Comparison of ENCODE assay signal across 11 cellular contexts in the genomic region with DNA sequence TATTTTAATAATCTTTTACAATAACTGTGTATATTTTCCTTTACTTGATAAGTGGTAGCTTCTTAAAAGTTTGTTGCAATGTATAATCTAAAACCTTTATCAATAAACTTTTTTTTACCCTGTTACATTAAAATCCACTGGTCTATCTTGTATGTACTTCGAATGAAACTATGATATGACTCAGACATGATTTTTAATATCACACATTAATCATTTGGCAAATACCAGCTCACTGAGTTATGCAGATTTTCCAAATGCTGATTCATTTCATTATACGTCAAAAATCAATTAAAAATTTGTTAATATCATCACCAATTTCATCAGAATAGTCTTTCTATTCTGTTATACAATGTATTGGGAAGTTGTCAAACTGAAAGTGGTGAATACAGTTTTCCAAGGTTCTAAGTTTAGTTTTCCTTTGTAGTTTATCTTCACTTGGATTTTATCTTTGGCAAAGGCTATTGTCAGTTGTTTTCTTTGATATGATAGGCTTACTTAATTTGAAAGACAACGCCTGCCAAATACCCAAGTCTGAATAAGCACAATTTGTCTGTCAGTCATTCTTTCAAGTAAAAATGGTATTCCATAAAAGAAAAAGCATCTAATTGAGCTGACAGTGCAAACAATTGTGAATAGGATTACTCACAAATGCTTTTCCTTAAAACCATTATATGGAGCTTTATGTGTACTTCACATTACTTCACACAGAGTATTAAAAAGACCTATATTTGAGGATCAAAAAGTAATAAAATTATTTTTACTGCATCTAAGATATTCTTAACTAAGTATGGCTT.
A peak's percentile ranks its signal among the peaks of the same experiment; 100 is the strongest.
DNase-seq lines count a peak whose midpoint lies in the region; ATAC-seq and TF ChIP-seq lines count a peak whose summit lies in the region.
"Had no signal": no experiment of that assay in that cellular context is flagged by ENCODE, and none has a peak within 500 bp of the region (broad histone marks: within the 10 kb centered on the region; RNA-seq: fewer than 3 reads in every experiment).

No MANE protein-coding gene starts in this region.

- H3K4ac ChIP-seq in trophoblast cell (ENCODE audit: low read depth, low read length): no peak overlapping the region

- no peak overlapping the region for H3K23ac ChIP-seq in trophoblast cell (ENCODE audit: low read length)

- no TSS peak for BruUV-seq in HCT116 (replicated peaks; lab: Mats Ljungman, UMichigan)

- no peak for TF ChIP-seq POLR2A in HCT116 (IDR thresholded peaks at IDR 0.05; ENCODE audit: borderline replicate concordance, extremely low read depth, insufficient read depth, insufficient read length)
- no peak for TF ChIP-seq POLR2A in upper lobe of left lung (IDR thresholded peaks at IDR 0.05)

- POLR2A ChIA-PET in HCT116 (lab: Charles Lee): no interaction called here

- H4K12ac ChIP-seq in trophoblast cell (ENCODE audit: low read depth, low read length): no peak overlapping the region

- H3K4me3 ChIP-seq in HCT116 (replicated peaks in 1 of 2; ENCODE audit: low read depth in 1 of 2, low read length in 2 of 2) (no peak overlapping the region), upper lobe of left lung (no peak overlapping the region), trophoblast cell (ENCODE audit: low read depth, low read length) (no peak overlapping the region)

- no peak overlapping the region for H2BK5ac ChIP-seq in trophoblast cell (ENCODE audit: low read depth, low read length, poor library complexity)

- no peaks in the 10 kb centered on the region for H3K27me3 ChIP-seq in HCT116 (ENCODE audit: insufficient read depth, low read length)
- H3K27me3 ChIP-seq in upper lobe of left lung: no peaks in the 10 kb centered on the region
- H3K27me3 ChIP-seq in trophoblast cell (ENCODE audit: insufficient read depth, low read length): no peaks in the 10 kb centered on the region

- RAD21 ChIA-PET in HCT116 (lab: Charles Lee; ENCODE audit: low non-redundant PET in 1 of 2, low total read pairs in 2 of 2, uncharacterized antibody in 2 of 2, unreplicated experiment in 2 of 2): no interaction called here

- intact Hi-C loops in HCT116 (cut with micrococcal nuclease): loop anchor here (5.0 kb wide), 1 partner anchor 42 kb away; no protein-coding TSS in a partner anchor

- no peak for TF ChIP-seq RAD21 in HCT116 (IDR thresholded peaks at IDR 0.05; ENCODE audit: low read depth)

- H3K4me2 ChIP-seq in HCT116 (ENCODE audit: low read length) (peak overlapping the region; percentile 13), trophoblast cell (ENCODE audit: low read length) (no peak overlapping the region)

- H4K20me1 ChIP-seq in HCT116 (ENCODE audit: insufficient read depth): no peaks in the 10 kb centered on the region

- H3K9me2 ChIP-seq in HCT116 (ENCODE audit: insufficient read depth): no peaks in the 10 kb centered on the region

- WGBS in upper lobe of left lung, 2 donors: 53% methylated on average over 3 of the region's 3 CpGs
- no CpG with 5 or more reads among the region's 3 CpGs for WGBS in trophoblast cell (ENCODE audit: extremely low coverage, insufficient coverage, insufficient read length)

- no peaks in the 10 kb centered on the region for H3K27me3 Mint-ChIP-seq in activated T-helper 17 cell treated with anti-CD3 and anti-CD28 coated beads, Interleukin-2, amount 50 U/mL, for 72 hours
- H3K27me3 Mint-ChIP-seq: CD4-positive, CD25-positive, alpha-beta regulatory T cell; effector memory CD8-positive, alpha-beta T cell had no signal

- peaks cover 0 to 10% of the 10 kb centered on the region in 2 experiments; a peak in 2 of 4 replicates for H3K4me1 ChIP-seq in HCT116 (ENCODE audit: control insufficient read depth in 1 of 2, insufficient read depth in 2 of 2, low read length in 2 of 2)
- no peaks in the 10 kb centered on the region for H3K4me1 ChIP-seq in upper lobe of left lung
- no peaks in the 10 kb centered on the region for H3K4me1 ChIP-seq in trophoblast cell (ENCODE audit: control insufficient read depth in 1 of 2, insufficient read depth in 2 of 2, low read length in 2 of 2)

- TF ChIP-seq EP300 in upper lobe of left lung (IDR thresholded peaks at IDR 0.05): no peak

- no peak overlapping the region for H3K14ac ChIP-seq in trophoblast cell (ENCODE audit: low read length)

- H3K79me2 ChIP-seq in HCT116 (ENCODE audit: insufficient read depth, low read length): no peaks in the 10 kb centered on the region
- no peaks in the 10 kb centered on the region for H3K79me2 ChIP-seq in trophoblast cell (ENCODE audit: control insufficient read depth, insufficient read depth, low read length, poor library complexity)

- in situ Hi-C loops in ACHN (cut with HindIII; ENCODE audit: low pct_ligation_motif_present, low pct_unique_long_range_greater_than_20kb, low sequenced_read_pairs): no loop called here

- H3K36me3 ChIP-seq in HCT116 (ENCODE audit: control insufficient read depth in 1 of 2, insufficient read depth in 2 of 2, low read length in 2 of 2): no peaks in the 10 kb centered on the region
- H3K36me3 ChIP-seq in upper lobe of left lung: no peaks in the 10 kb centered on the region
- H3K36me3 ChIP-seq in trophoblast cell (ENCODE audit: control insufficient read depth in 1 of 2, insufficient read depth in 2 of 2, low read length in 2 of 2): no peaks in the 10 kb centered on the region

- H3K18ac ChIP-seq in trophoblast cell (ENCODE audit: low read length): no peak overlapping the region

- H3K9ac ChIP-seq in HCT116 (ENCODE audit: low read length) (no peak overlapping the region), trophoblast cell (ENCODE audit: low read length) (no peak overlapping the region)

- no peak overlapping the region for H2AK5ac ChIP-seq in trophoblast cell (ENCODE audit: low read length)

- H3K79me1 ChIP-seq in trophoblast cell (ENCODE audit: low read length): no peaks in the 10 kb centered on the region

- H3K4me1 Mint-ChIP-seq in activated T-helper 17 cell treated with anti-CD3 and anti-CD28 coated beads, Interleukin-2, amount 50 U/mL, for 72 hours: no peaks in the 10 kb centered on the region

- no peak overlapping the region for H4K8ac ChIP-seq in trophoblast cell (ENCODE audit: low read depth, low read length)

- H3K4me3 Mint-ChIP-seq in activated T-helper 17 cell treated with anti-CD3 and anti-CD28 coated beads, Interleukin-2, amount 50 U/mL, for 72 hours: no peak overlapping the region
- H3K4me3 Mint-ChIP-seq: effector memory CD8-positive, alpha-beta T cell had no signal

- H3K9me3 ChIP-seq in HCT116 (ENCODE audit: control insufficient read depth in 1 of 2, insufficient read depth in 1 of 2, low read depth in 1 of 2, low read length in 2 of 2) (no peaks in the 10 kb centered on the region), upper lobe of left lung (no peaks in the 10 kb centered on the region), trophoblast cell (ENCODE audit: insufficient read depth, low read depth, low read length) (no peaks in the 10 kb centered on the region)

- H3K27ac ChIP-seq in HCT116 (ENCODE audit: low read depth, low read length) (no peak overlapping the region), upper lobe of left lung (no peak overlapping the region), caudate nucleus (ENCODE audit: low read depth, low read length) (no peak overlapping the region), trophoblast cell (ENCODE audit: low read depth, low read length) (no peak overlapping the region)

- H3K36me3 Mint-ChIP-seq in activated T-helper 17 cell treated with anti-CD3 and anti-CD28 coated beads, Interleukin-2, amount 50 U/mL, for 72 hours (ENCODE audit: low read depth): no peaks in the 10 kb centered on the region
- H3K36me3 Mint-ChIP-seq: CD4-positive, CD25-positive, alpha-beta regulatory T cell had no signal

- no peak overlapping the region for H3K27ac Mint-ChIP-seq in activated T-helper 17 cell treated with anti-CD3 and anti-CD28 coated beads, Interleukin-2, amount 50 U/mL, for 72 hours
- H3K27ac Mint-ChIP-seq: CD4-positive, CD25-positive, alpha-beta regulatory T cell; effector memory CD8-positive, alpha-beta T cell had no signal

- peak; percentile 25 for DNase-seq in ACHN
- no peak for DNase-seq in HCT116 (ENCODE audit: low read depth, low spot score)
- peak; percentile 43 for DNase-seq in iris pigment epithelial cell (ENCODE audit: low read depth)
- DNase-seq in upper lobe of left lung: no peak
- no peak for DNase-seq in caudate nucleus (lab: John Stamatoyannopoulos, UW)
- DNase-seq in trophoblast cell: no peak
- DNase-seq in activated CD8-positive, alpha-beta memory T cell treated with anti-CD3 and anti-CD28 coated beads for 24 hours: no peak
- DNase-seq: amygdala; effector memory CD8-positive, alpha-beta T cell had no signal

- H2BK12ac ChIP-seq in trophoblast cell (ENCODE audit: low read length): no peak overlapping the region

- TF ChIP-seq CTCF in HCT116 (IDR thresholded peaks at IDR 0.05 in 2 of 3, conservative IDR thresholded peaks at IDR 0.05 in 1 of 3; ENCODE audit: borderline replicate concordance in 1 of 3, insufficient read depth in 1 of 3, low read depth in 2 of 3, low read length in 2 of 3) (no peak), upper lobe of left lung (IDR thresholded peaks at IDR 0.05) (no peak)

- CTCF ChIA-PET in HCT116 (lab: Charles Lee): no interaction called here

- no peaks in the 10 kb centered on the region for H3K9me3 Mint-ChIP-seq in activated T-helper 17 cell treated with anti-CD3 and anti-CD28 coated beads, Interleukin-2, amount 50 U/mL, for 72 hours
- H3K9me3 Mint-ChIP-seq: CD4-positive, CD25-positive, alpha-beta regulatory T cell; effector memory CD8-positive, alpha-beta T cell had no signal

- H2BK120ac ChIP-seq in trophoblast cell (ENCODE audit: insufficient read depth, low read length, poor library complexity): no peak overlapping the region

- H2AFZ ChIP-seq in HCT116 (ENCODE audit: low read depth, low read length, poor library complexity, severe bottlenecking): no peak overlapping the region
- H2AFZ ChIP-seq in trophoblast cell (ENCODE audit: insufficient read depth, low read length, poor library complexity): no peak overlapping the region

- ATAC-seq in HCT116 (no peak), upper lobe of left lung (ENCODE audit: low FRiP score in 2 of 2) (no peak)
- peak; percentile 52 for ATAC-seq in activated T-helper 17 cell treated with anti-CD3 and anti-CD28 coated beads, Interleukin-2, amount 50 U/mL, for 72 hours (replicated peaks)
- ATAC-seq: effector memory CD8-positive, alpha-beta T cell had no signal

- no peak overlapping the region for H4K91ac ChIP-seq in trophoblast cell (ENCODE audit: low read depth, low read length)

TF ChIP-seq in HCT116, 20 proteins besides CTCF, POLR2A, EP300 and RAD21:
- TF ChIP-seq JUND (IDR thresholded peaks at IDR 0.05): peak; percentile 52
- TF ChIP-seq TCF7L2 (IDR thresholded peaks at IDR 0.05; ENCODE audit: borderline replicate concordance, extremely low read depth, insufficient read depth, insufficient read length): no peak
- peak; percentile 79 for TF ChIP-seq FOSL1 (IDR thresholded peaks at IDR 0.05; ENCODE audit: low read depth)
- peak; percentile 21; the same call in 1 of the 2 replicates for TF ChIP-seq SP1 (IDR thresholded peaks at IDR 0.05; ENCODE audit: low read depth)

Comparison
In these comparisons a context has a peak if more than half of its experiments do, and no peak if none do; other contexts are left out.
1. DNase-seq: peak in ACHN (single experiment) and iris pigment epithelial cell (single experiment); none in HCT116 (single experiment), upper lobe of left lung (0 of 2), caudate nucleus (0 of 61), trophoblast cell (0 of 2) and activated CD8-positive, alpha-beta memory T cell treated with anti-CD3 and anti-CD28 coated beads for 24 hours (single experiment).